Comparison of ENCODE assay signal across 26 cellular contexts in genomic region chr6:98463038-98463437, GRCh38.
DNase-seq lines count a peak whose midpoint lies in the region; ATAC-seq lines count a peak whose summit lies in the region.
"Had no signal": no experiment of that assay in that cellular context is flagged by ENCODE, and none has a peak within 500 bp of the region (broad histone marks: within the 10 kb centered on the region; RNA-seq: fewer than 3 reads in every experiment).

No MANE protein-coding gene starts in this region.

- ATAC-seq in HG03460 (IDR thresholded peaks at IDR 0.05; ENCODE audit: unreplicated experiment) (no peak), GM18868 (IDR thresholded peaks at IDR 0.05; ENCODE audit: unreplicated experiment) (no peak)
- ATAC-seq: gastrocnemius medialis; lower lobe of right lung; naive thymus-derived CD8-positive, alpha-beta T cell; psoas muscle; sciatic nerve had no signal

- DNase-seq in NCI-H510A treated with DMSO at 0.1 percent for 48 hours (lab: John Stamatoyannopoulos, UW) (peak; percentile 45), NCI-H510A (lab: John Stamatoyannopoulos, UW) (no peak), NCI-H146 treated with DMSO at 0.1 percent for 48 hours (lab: John Stamatoyannopoulos, UW; ENCODE audit: unreplicated experiment) (peak; percentile 15), NCI-H748 treated with DMSO at 0.1 percent for 48 hours (lab: John Stamatoyannopoulos, UW) (peak; percentile 95), NCI-H2227 treated with DMSO at 0.1 percent for 48 hours (lab: John Stamatoyannopoulos, UW) (no peak), DMS 273 treated with DMSO at 0.1 percent for 48 hours (lab: John Stamatoyannopoulos, UW) (no peak)
- DNase-seq: activated CD4-positive, alpha-beta T cell treated with anti-CD3 and anti-CD28 coated beads for 48 hours; activated T-cell treated with anti-CD3 and anti-CD28 coated beads, Interleukin-2, amount 50 U/mL, for 24 hours; CD4-positive, CD25-positive, alpha-beta regulatory T cell; colonic mucosa; effector CD4-positive, alpha-beta T cell; gastrocnemius medialis; GDM1; Karpas-422; lower lobe of right lung; naive thymus-derived CD8-positive, alpha-beta T cell; NCI-H2171; NCI-H526; nucleus accumbens; psoas muscle; stomach; uterus; WERI-Rb-1 had no signal

Comparison
In these comparisons a context has a peak if more than half of its experiments do, and no peak if none do; other contexts are left out.
1. DNase-seq: peak in NCI-H510A treated with DMSO at 0.1 percent for 48 hours (single experiment), NCI-H146 treated with DMSO at 0.1 percent for 48 hours (single experiment) and NCI-H748 treated with DMSO at 0.1 percent for 48 hours (single experiment); none in NCI-H510A (single experiment), NCI-H2227 treated with DMSO at 0.1 percent for 48 hours (single experiment) and DMS 273 treated with DMSO at 0.1 percent for 48 hours (single experiment).